In the genomic region with DNA sequence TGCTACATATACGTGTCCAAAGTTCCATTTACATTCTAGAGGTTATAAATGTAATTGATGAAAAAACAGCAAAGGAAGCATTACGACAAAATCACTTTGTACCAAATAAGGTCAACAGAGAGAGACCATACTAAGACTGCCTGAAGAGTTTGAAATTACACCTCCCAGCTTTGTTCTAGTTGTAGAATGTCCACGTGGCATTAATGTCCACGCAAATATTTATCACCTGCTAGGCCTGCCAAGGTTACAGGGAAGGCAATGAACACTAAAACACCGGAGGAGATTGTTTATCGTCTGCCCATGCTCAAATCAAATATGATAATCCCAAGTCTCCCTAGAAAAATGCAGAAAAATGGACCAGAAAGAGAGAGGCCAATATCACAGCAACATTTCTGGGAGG, we compare ENCODE assay signal across 1 cellular context.
TF ChIP-seq lines count a peak whose summit lies in the region.

No MANE protein-coding gene starts in this region.

TF ChIP-seq in HepG2, 621 proteins besides CTCF, POLR2A, EP300 and RAD21 (continued from another document):
- TF ChIP-seq ZNF792 (CRISPR knock-in tag; IDR thresholded peaks at IDR 0.05) (0 out of 2 replicates have a peak, but pooled peaks have one; percentile 11), ELF3 (CRISPR knock-in tag; IDR thresholded peaks at IDR 0.05) (0 out of 2 replicates have a peak, but pooled peaks have one; percentile 25), CBX1 (IDR thresholded peaks at IDR 0.05; ENCODE audit: low read depth) (no peak), RXRB (CRISPR knock-in tag; IDR thresholded peaks at IDR 0.05; ENCODE audit: borderline replicate concordance) (no peak), FOXA3 (CRISPR knock-in tag; IDR thresholded peaks at IDR 0.05) (peak; percentile 43), RFX3 (CRISPR knock-in tag; IDR thresholded peaks at IDR 0.05) (no peak), SOX13 (IDR thresholded peaks at IDR 0.05) (no peak), SOX13 (CRISPR knock-in tag; conservative IDR thresholded peaks at IDR 0.05 in 1 of 2, IDR thresholded peaks at IDR 0.05 in 1 of 2) (peak in 1 of 2 experiments; percentile 58; a peak in 1 of 4 replicates), ZNF652 (CRISPR knock-in tag; IDR thresholded peaks at IDR 0.05; ENCODE audit: borderline replicate concordance, low read depth) (no peak), FOXP1 (IDR thresholded peaks at IDR 0.05) (no peak), FOXP1 (CRISPR knock-in tag; IDR thresholded peaks at IDR 0.05) (peak; percentile 7; the same call in 1 of the 2 replicates), SOX5 (CRISPR knock-in tag; IDR thresholded peaks at IDR 0.05; ENCODE audit: borderline replicate concordance) (peak; percentile 54; the same call in 1 of the 2 replicates), ZNF138 (CRISPR knock-in tag; IDR thresholded peaks at IDR 0.05; ENCODE audit: low read depth) (no peak)
- TF ChIP-seq, protein P1, sequence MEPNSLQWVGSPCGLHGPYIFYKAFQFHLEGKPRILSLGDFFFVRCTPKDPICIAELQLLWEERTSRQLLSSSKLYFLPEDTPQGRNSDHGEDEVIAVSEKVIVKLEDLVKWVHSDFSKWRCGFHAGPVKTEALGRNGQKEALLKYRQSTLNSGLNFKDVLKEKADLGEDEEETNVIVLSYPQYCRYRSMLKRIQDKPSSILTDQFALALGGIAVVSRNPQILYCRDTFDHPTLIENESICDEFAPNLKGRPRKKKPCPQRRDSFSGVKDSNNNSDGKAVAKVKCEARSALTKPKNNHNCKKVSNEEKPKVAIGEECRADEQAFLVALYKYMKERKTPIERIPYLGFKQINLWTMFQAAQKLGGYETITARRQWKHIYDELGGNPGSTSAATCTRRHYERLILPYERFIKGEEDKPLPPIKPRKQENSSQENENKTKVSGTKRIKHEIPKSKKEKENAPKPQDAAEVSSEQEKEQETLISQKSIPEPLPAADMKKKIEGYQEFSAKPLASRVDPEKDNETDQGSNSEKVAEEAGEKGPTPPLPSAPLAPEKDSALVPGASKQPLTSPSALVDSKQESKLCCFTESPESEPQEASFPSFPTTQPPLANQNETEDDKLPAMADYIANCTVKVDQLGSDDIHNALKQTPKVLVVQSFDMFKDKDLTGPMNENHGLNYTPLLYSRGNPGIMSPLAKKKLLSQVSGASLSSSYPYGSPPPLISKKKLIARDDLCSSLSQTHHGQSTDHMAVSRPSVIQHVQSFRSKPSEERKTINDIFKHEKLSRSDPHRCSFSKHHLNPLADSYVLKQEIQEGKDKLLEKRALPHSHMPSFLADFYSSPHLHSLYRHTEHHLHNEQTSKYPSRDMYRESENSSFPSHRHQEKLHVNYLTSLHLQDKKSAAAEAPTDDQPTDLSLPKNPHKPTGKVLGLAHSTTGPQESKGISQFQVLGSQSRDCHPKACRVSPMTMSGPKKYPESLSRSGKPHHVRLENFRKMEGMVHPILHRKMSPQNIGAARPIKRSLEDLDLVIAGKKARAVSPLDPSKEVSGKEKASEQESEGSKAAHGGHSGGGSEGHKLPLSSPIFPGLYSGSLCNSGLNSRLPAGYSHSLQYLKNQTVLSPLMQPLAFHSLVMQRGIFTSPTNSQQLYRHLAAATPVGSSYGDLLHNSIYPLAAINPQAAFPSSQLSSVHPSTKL (CRISPR knock-in tag; IDR thresholded peaks at IDR 0.05), result peak; percentile 54; the same call in 1 of the 2 replicates
- TF ChIP-seq, protein P2, sequence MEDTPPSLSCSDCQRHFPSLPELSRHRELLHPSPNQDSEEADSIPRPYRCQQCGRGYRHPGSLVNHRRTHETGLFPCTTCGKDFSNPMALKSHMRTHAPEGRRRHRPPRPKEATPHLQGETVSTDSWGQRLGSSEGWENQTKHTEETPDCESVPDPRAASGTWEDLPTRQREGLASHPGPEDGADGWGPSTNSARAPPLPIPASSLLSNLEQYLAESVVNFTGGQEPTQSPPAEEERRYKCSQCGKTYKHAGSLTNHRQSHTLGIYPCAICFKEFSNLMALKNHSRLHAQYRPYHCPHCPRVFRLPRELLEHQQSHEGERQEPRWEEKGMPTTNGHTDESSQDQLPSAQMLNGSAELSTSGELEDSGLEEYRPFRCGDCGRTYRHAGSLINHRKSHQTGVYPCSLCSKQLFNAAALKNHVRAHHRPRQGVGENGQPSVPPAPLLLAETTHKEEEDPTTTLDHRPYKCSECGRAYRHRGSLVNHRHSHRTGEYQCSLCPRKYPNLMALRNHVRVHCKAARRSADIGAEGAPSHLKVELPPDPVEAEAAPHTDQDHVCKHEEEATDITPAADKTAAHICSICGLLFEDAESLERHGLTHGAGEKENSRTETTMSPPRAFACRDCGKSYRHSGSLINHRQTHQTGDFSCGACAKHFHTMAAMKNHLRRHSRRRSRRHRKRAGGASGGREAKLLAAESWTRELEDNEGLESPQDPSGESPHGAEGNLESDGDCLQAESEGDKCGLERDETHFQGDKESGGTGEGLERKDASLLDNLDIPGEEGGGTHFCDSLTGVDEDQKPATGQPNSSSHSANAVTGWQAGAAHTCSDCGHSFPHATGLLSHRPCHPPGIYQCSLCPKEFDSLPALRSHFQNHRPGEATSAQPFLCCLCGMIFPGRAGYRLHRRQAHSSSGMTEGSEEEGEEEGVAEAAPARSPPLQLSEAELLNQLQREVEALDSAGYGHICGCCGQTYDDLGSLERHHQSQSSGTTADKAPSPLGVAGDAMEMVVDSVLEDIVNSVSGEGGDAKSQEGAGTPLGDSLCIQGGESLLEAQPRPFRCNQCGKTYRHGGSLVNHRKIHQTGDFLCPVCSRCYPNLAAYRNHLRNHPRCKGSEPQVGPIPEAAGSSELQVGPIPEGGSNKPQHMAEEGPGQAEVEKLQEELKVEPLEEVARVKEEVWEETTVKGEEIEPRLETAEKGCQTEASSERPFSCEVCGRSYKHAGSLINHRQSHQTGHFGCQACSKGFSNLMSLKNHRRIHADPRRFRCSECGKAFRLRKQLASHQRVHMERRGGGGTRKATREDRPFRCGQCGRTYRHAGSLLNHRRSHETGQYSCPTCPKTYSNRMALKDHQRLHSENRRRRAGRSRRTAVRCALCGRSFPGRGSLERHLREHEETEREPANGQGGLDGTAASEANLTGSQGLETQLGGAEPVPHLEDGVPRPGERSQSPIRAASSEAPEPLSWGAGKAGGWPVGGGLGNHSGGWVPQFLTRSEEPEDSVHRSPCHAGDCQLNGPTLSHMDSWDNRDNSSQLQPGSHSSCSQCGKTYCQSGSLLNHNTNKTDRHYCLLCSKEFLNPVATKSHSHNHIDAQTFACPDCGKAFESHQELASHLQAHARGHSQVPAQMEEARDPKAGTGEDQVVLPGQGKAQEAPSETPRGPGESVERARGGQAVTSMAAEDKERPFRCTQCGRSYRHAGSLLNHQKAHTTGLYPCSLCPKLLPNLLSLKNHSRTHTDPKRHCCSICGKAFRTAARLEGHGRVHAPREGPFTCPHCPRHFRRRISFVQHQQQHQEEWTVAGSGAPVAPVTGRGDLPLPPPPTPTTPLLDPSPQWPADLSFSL (CRISPR knock-in tag; IDR thresholded peaks at IDR 0.05), result no peak
